26 cellular contexts compared by ENCODE assay signal in the genomic region with DNA sequence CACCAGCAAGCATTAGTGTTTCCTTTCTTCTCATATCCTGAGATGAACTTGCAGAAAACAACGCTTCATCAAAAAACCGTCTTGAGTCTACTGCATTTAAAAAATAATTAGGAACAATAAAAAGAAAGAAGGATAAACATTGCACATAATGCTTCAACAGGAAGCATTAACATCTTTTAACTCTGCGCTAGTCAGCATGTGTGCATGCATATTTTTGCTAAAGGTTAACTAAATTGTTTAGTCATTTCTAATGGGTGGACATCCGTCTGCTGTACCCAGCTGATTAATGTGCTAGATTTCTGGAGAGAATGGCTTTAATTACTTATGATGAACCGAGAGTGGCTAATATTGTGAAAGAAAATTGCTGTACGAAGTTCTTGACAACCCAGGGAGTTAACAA.
A peak's percentile ranks its signal among the peaks of the same experiment; 100 is the strongest.
DNase-seq lines count a peak whose midpoint lies in the region; ATAC-seq, FAIRE-seq and TF ChIP-seq lines count a peak whose summit lies in the region.
"Had no signal": no experiment of that assay in that cellular context is flagged by ENCODE, and none has a peak within 500 bp of the region (broad histone marks: within the 10 kb centered on the region; RNA-seq: fewer than 3 reads in every experiment).

No MANE protein-coding gene starts in this region.

- in situ Hi-C loops in IMR-90 (cut with MboI; ENCODE audit: low sequenced_read_pairs): loop anchor here (25.0 kb wide), 1 partner anchor 1494 kb away; no protein-coding TSS in a partner anchor
- in situ Hi-C loops in K562 (cut with MboI): no loop called here

- H3K27ac ChIP-seq in A673 (ENCODE audit: low read depth, low read length, poor library complexity, severe bottlenecking) (peak overlapping the region; percentile 9), IMR-90 (ENCODE audit: insufficient read depth, low read length) (no peak overlapping the region), K562 (ENCODE audit: extremely low read depth, low read depth, low read length) (no peak overlapping the region), tibial nerve (peak overlapping the region in 2 of 4 donors; percentile 14 to 56)
- H3K27ac ChIP-seq: KMS-11, lower lobe of right lung had no signal

- TF ChIP-seq RAD21 in IMR-90 (IDR thresholded peaks at IDR 0.05; ENCODE audit: low read length) (no peak), K562 (CRISPR knock-in tag; conservative IDR thresholded peaks at IDR 0.05 in 1 of 2, IDR thresholded peaks at IDR 0.05 in 1 of 2) (no peak)

- H4K91ac ChIP-seq in IMR-90 (ENCODE audit: insufficient read depth, low read depth, low read length): no peak overlapping the region

- no peak overlapping the region for H3K56ac ChIP-seq in IMR-90 (ENCODE audit: extremely low read depth, insufficient read depth, low read length)

- BruUV-seq in A673 (replicated peaks; lab: Mats Ljungman, UMichigan) (no TSS peak), IMR-90 (replicated peaks; lab: Mats Ljungman, UMichigan) (no TSS peak), K562 (replicated peaks; lab: Mats Ljungman, UMichigan) (no TSS peak)

- H2AFZ ChIP-seq in IMR-90 (replicated peaks; ENCODE audit: low read length, poor library complexity) (no peak overlapping the region), K562 (ENCODE audit: low read depth, low read length) (peak overlapping the region; percentile 2; the same call in 1 of the 2 replicates)

- H2BK120ac ChIP-seq in IMR-90 (ENCODE audit: low read depth, low read length): no peak overlapping the region

- no peak overlapping the region for H2BK15ac ChIP-seq in IMR-90 (ENCODE audit: low read depth, low read length)

- TF ChIP-seq CTCF in A673 (conservative IDR thresholded peaks at IDR 0.05; ENCODE audit: low read depth, low read length): no peak
- TF ChIP-seq CTCF in IMR-90 (conservative IDR thresholded peaks at IDR 0.05; ENCODE audit: low read depth, low read length): no peak
- TF ChIP-seq CTCF in K562 (IDR thresholded peaks at IDR 0.05 in 2 of 3, conservative IDR thresholded peaks at IDR 0.05 in 1 of 3; ENCODE audit: insufficient read depth in 2 of 3, low read depth in 1 of 3, low read length in 3 of 3): no peak
- TF ChIP-seq CTCF in tibial nerve (IDR thresholded peaks at IDR 0.05): no peak

- no peak overlapping the region for H3K4ac ChIP-seq in IMR-90 (ENCODE audit: low read depth, low read length)

- TF ChIP-seq POLR2A in IMR-90 (IDR thresholded peaks at IDR 0.05; ENCODE audit: low read depth, low read length) (no peak), K562 (conservative IDR thresholded peaks at IDR 0.05) (no peak), tibial nerve (IDR thresholded peaks at IDR 0.05) (no peak)

- H3K9me3 ChIP-seq in A673 (ENCODE audit: low read depth, low read length, poor library complexity, severe bottlenecking) (no peaks in the 10 kb centered on the region), IMR-90 (ENCODE audit: control insufficient read depth, insufficient read depth, low read length) (no peaks in the 10 kb centered on the region), K562 (replicated peaks; ENCODE audit: control insufficient read depth, insufficient read depth, low read depth, low read length) (no peaks in the 10 kb centered on the region), tibial nerve (no peaks in the 10 kb centered on the region)
- H3K9me3 ChIP-seq: lower lobe of right lung had no signal

- no peak overlapping the region for H2BK20ac ChIP-seq in IMR-90 (ENCODE audit: low read depth, low read length)

- no peak overlapping the region for H3K23ac ChIP-seq in IMR-90 (ENCODE audit: low read depth, low read length)

- POLR2A ChIA-PET in A673 (lab: Charles Lee; ENCODE audit: low non-redundant PET) (no interaction called here), IMR-90 (lab: Charles Lee; ENCODE audit: unreplicated experiment) (no interaction called here), K562 (lab: Yijun Ruan, JAX) (no interaction called here)

- CTCF ChIA-PET in A673 (lab: Charles Lee): no interaction called here
- CTCF ChIA-PET in IMR-90 (lab: Yijun Ruan, JAX): no interaction called here
- CTCF ChIA-PET in K562 (lab: Yijun Ruan, JAX; ENCODE audit: low intra/inter-chr PET ratio): no interaction called here

- FAIRE-seq in K562 (lab: Jason Lieb, UNC): no peak
- FAIRE-seq: A204.1, GM12878, H1 had no signal

- no CpG with 5 or more reads among the region's 6 CpGs for WGBS in IMR-90 (ENCODE audit: extremely low coverage in 2 of 2, insufficient read length in 1 of 2), 2 experiments
- WGBS in K562 (ENCODE audit: insufficient coverage, low coverage, missing lambda C conversion rate): 29% methylated on average over 6 of the region's 6 CpGs
- WGBS in tibial nerve, 2 donors: 28 to 30% methylated on average over 6 of the region's 6 CpGs

- H4K20me1 ChIP-seq in IMR-90 (ENCODE audit: insufficient read depth, low read length) (no peaks in the 10 kb centered on the region), K562 (replicated peaks; ENCODE audit: control insufficient read depth, insufficient read depth, low read length) (no peaks in the 10 kb centered on the region)

- DNase-seq in A673 (ENCODE audit: low spot score) (peak; percentile 83), IMR-90 (no peak), K562 (ENCODE audit: extremely low read depth in 1 of 4, low spot score in 3 of 4) (no peak), kidney glomerular epithelial cell (lab: John Stamatoyannopoulos, UW) (peak; percentile 75), RKO (ENCODE audit: low spot score) (no peak), DMS79 treated with DMSO at 0.1 percent for 48 hours (lab: John Stamatoyannopoulos, UW) (no peak), epidermal melanocyte (ENCODE audit: insufficient read length, low spot score) (no peak), tibial nerve (ENCODE audit: low spot score in 2 of 2) (no peak)
- DNase-seq: activated CD4-positive, CD25-positive, alpha-beta regulatory T cell treated with anti-CD3 and anti-CD28 coated beads, Interleukin-2, amount 50 U/mL, for 72 hours; activated naive CD4-positive, alpha-beta T cell treated with anti-CD3 and anti-CD28 coated beads, Interleukin-2, amount 10 ng/mL, durations not matched to agents 7 days and 5 days; activated T-cell treated with anti-CD3 and anti-CD28 coated beads, Interleukin-2, amount 50 U/mL, for 72 hours; anterior cingulate cortex; DMS 273 treated with DMSO at 0.1 percent for 48 hours; effector memory CD4-positive, alpha-beta T cell; GF-D8; islet precursor cell; lower lobe of right lung; NCI-H1930; NCI-H446; nucleus accumbens; retina; SW 1271 had no signal

- no peak overlapping the region; a peak in 1 of 4 replicates for H4K8ac ChIP-seq in IMR-90 (ENCODE audit: low read depth in 2 of 2, low read length in 2 of 2)

- ATAC-seq in IMR-90 (ENCODE audit: low read depth) (peak; percentile 28; the same call in 1 of the 2 replicates), K562 (no peak)
- ATAC-seq: activated T-cell treated with anti-CD3 and anti-CD28 coated beads, Interleukin-2, amount 50 U/mL, for 72 hours; lower lobe of right lung had no signal

- H4K5ac ChIP-seq in IMR-90 (ENCODE audit: low read depth, low read length): no peak overlapping the region

- no peaks in the 10 kb centered on the region for H3K79me2 ChIP-seq in K562 (ENCODE audit: control insufficient read depth, insufficient read depth, low read length)

- peak overlapping the region; percentile 7; the same call in 1 of the 2 replicates for H3K4me2 ChIP-seq in IMR-90 (ENCODE audit: low read depth, low read length)
- no peak overlapping the region for H3K4me2 ChIP-seq in K562 (ENCODE audit: insufficient read depth, low read length)
- H3K4me2 ChIP-seq: KMS-11 had no signal

- H2AK5ac ChIP-seq in IMR-90 (ENCODE audit: low read depth, low read length): no peak overlapping the region

- no peak overlapping the region for H3K18ac ChIP-seq in IMR-90 (ENCODE audit: low read depth, low read length)

- intact Hi-C loops in A673 (cut with micrococcal nuclease; ENCODE audit: unreplicated experiment) (no loop called here), IMR-90 (cut with micrococcal nuclease) (loop anchor here (5.0 to 10.0 kb wide), 2 partner anchors 176 to 1502 kb away; no protein-coding TSS in a partner anchor), K562 (cut with micrococcal nuclease) (no loop called here)

- H3K9me1 ChIP-seq in IMR-90 (ENCODE audit: insufficient read depth, low read length) (peaks cover 8% of the 10 kb centered on the region; the same call in 1 of the 2 replicates), K562 (ENCODE audit: control insufficient read depth, insufficient read depth, low read length) (no peaks in the 10 kb centered on the region)

- H3K4me3 ChIP-seq in A673 (ENCODE audit: low read depth, low read length, poor library complexity, severe bottlenecking) (no peak overlapping the region), IMR-90 (ENCODE audit: insufficient read depth, low read depth, low read length) (no peak overlapping the region), K562 (no peak overlapping the region), tibial nerve (no peak overlapping the region)
- H3K4me3 ChIP-seq: GM12878, lower lobe of right lung had no signal

- no peaks in the 10 kb centered on the region for H3K36me3 ChIP-seq in A673 (ENCODE audit: insufficient read depth, low read length, poor library complexity, severe bottlenecking)
- no peaks in the 10 kb centered on the region for H3K36me3 ChIP-seq in IMR-90 (ENCODE audit: control insufficient read depth, insufficient read depth, low read length)
- H3K36me3 ChIP-seq in K562 (ENCODE audit: control insufficient read depth, insufficient read depth, low read length): no peaks in the 10 kb centered on the region
- H3K36me3 ChIP-seq in tibial nerve: no peaks in the 10 kb centered on the region
- H3K36me3 ChIP-seq: lower lobe of right lung had no signal

- dilution Hi-C loops in IMR-90 (cut with HindIII; ENCODE audit: low sequenced_read_pairs, unreplicated experiment): no loop called here

- H3K4me1 ChIP-seq in A673 (ENCODE audit: insufficient read depth, low read length, poor library complexity, severe bottlenecking): peaks cover 35% of the 10 kb centered on the region
- H3K4me1 ChIP-seq in IMR-90 (ENCODE audit: control insufficient read depth, insufficient read depth, low read length): peaks cover 16% of the 10 kb centered on the region
- H3K4me1 ChIP-seq in K562 (replicated peaks in 1 of 2; ENCODE audit: control insufficient read depth in 2 of 2, insufficient read depth in 2 of 2, low read length in 2 of 2): no peaks in the 10 kb centered on the region
- H3K4me1 ChIP-seq in tibial nerve: peaks cover 0 to 35% (median 7%) of the 10 kb centered on the region in 4 donors

- H3K27me3 ChIP-seq in A673 (replicated peaks; ENCODE audit: insufficient read depth, low read depth, low read length, poor library complexity) (no peaks in the 10 kb centered on the region), IMR-90 (ENCODE audit: control insufficient read depth, insufficient read depth, low read length) (no peaks in the 10 kb centered on the region), K562 (ENCODE audit: control insufficient read depth in 2 of 2, insufficient read depth in 2 of 2, low read length in 2 of 2) (no peaks in the 10 kb centered on the region), tibial nerve (no peaks in the 10 kb centered on the region)

- H3K79me1 ChIP-seq in IMR-90 (ENCODE audit: low read depth in 1 of 2, low read length in 2 of 2): no peaks in the 10 kb centered on the region

- TF ChIP-seq EP300 in K562 (IDR thresholded peaks at IDR 0.05; ENCODE audit: low read length): no peak
- TF ChIP-seq EP300 in tibial nerve (IDR thresholded peaks at IDR 0.05): no peak

- H3K9ac ChIP-seq in IMR-90 (ENCODE audit: low read depth, low read length) (no peak overlapping the region), K562 (ENCODE audit: insufficient read depth in 1 of 2, low read depth in 2 of 2, low read length in 2 of 2) (no peak overlapping the region)
- H3K9ac ChIP-seq: KMS-11 had no signal

- H3K14ac ChIP-seq in IMR-90 (replicated peaks; ENCODE audit: low read depth, low read length): no peak overlapping the region

- no peak overlapping the region for H2AK9ac ChIP-seq in IMR-90 (replicated peaks; ENCODE audit: low read depth, low read length, poor library complexity)

- no peak overlapping the region for H2BK5ac ChIP-seq in IMR-90 (ENCODE audit: low read depth, low read length, poor library complexity, severe bottlenecking)

Comparison
In these comparisons a context has a peak if more than half of its experiments do, and no peak if none do; other contexts are left out.
1. DNase-seq: peak in A673 (single experiment) and kidney glomerular epithelial cell (single experiment); none in IMR-90 (single experiment), K562 (0 of 4), RKO (single experiment), DMS79 treated with DMSO at 0.1 percent for 48 hours (single experiment), epidermal melanocyte (single experiment) and tibial nerve (0 of 2).